Comparison of ENCODE assay signal across 24 cellular contexts in genomic region chr3:114221881-114222264, GRCh38. TPM values are rescaled to one million over a fixed set of nuclear protein-coding genes. Genes with fewer than 3 reads are reported as not detected.
DNase-seq lines count a peak whose midpoint lies in the region; ATAC-seq and TF ChIP-seq lines count a peak whose summit lies in the region.
"Had no signal": no experiment of that assay in that cellular context is flagged by ENCODE, and none has a peak within 500 bp of the region (broad histone marks: within the 10 kb centered on the region; RNA-seq: fewer than 3 reads in every experiment).

No MANE protein-coding gene starts in this region.

- no peak overlapping the region for H3K4me2 ChIP-seq in neuronal stem cell (ENCODE audit: insufficient read depth, low read length, poor library complexity, severe bottlenecking)
- H3K4me2 ChIP-seq: hepatocyte had no signal

- TF ChIP-seq POLR2A in Peyer's patch (IDR thresholded peaks at IDR 0.05): no peak

- H3K27ac Mint-ChIP-seq in activated CD4-positive, alpha-beta T cell treated with anti-CD3 and anti-CD28 coated beads for 36 hours: peak overlapping the region; percentile 95
- H3K27ac Mint-ChIP-seq in activated naive CD8-positive, alpha-beta T cell treated with anti-CD3 and anti-CD28 coated beads, Interleukin-2, amount 50 U/mL, for 24 hours: no peak overlapping the region
- no peak overlapping the region for H3K27ac Mint-ChIP-seq in HFFc6
- H3K27ac Mint-ChIP-seq: brain, H9, nephron had no signal

- peaks cover 13% of the 10 kb centered on the region for H3K9me3 Mint-ChIP-seq in activated CD4-positive, alpha-beta T cell treated with anti-CD3 and anti-CD28 coated beads for 36 hours (ENCODE audit: low read depth)
- H3K9me3 Mint-ChIP-seq in activated naive CD8-positive, alpha-beta T cell treated with anti-CD3 and anti-CD28 coated beads, Interleukin-2, amount 50 U/mL, for 24 hours: peaks cover 25% of the 10 kb centered on the region
- peaks cover 18% of the 10 kb centered on the region for H3K9me3 Mint-ChIP-seq in HFFc6

- H3K23ac ChIP-seq in neuronal stem cell (ENCODE audit: low read depth, low read length, poor library complexity): no peak overlapping the region

- no peak overlapping the region for H2AK5ac ChIP-seq in neuronal stem cell (ENCODE audit: low read depth, low read length)

- H2BK120ac ChIP-seq in neuronal stem cell (ENCODE audit: low read depth, low read length): no peak overlapping the region

- H3K4me1 Mint-ChIP-seq in activated CD4-positive, alpha-beta T cell treated with anti-CD3 and anti-CD28 coated beads for 36 hours: peaks cover 81% of the 10 kb centered on the region
- H3K4me1 Mint-ChIP-seq in activated naive CD8-positive, alpha-beta T cell treated with anti-CD3 and anti-CD28 coated beads, Interleukin-2, amount 50 U/mL, for 24 hours: no peaks in the 10 kb centered on the region
- H3K4me1 Mint-ChIP-seq in HFFc6 (ENCODE audit: low read depth): peaks cover 24% of the 10 kb centered on the region
- H3K4me1 Mint-ChIP-seq: nephron had no signal

- H3K9ac ChIP-seq in neuronal stem cell (ENCODE audit: low read depth, low read length, poor library complexity): no peak overlapping the region

- H2BK12ac ChIP-seq in neuronal stem cell (ENCODE audit: low read length): no peak overlapping the region

- no peak overlapping the region for H2BK5ac ChIP-seq in neuronal stem cell (ENCODE audit: low read length)

- CTCF ChIA-PET in activated CD4-positive, alpha-beta T cell treated with anti-CD3 and anti-CD28 coated beads for 36 hours (lab: Charles Lee): interaction anchor here (0.7 to 1.4 kb wide), 5 partner anchors 8 to 423 kb away, joined by 3 to 7 read pairs (median 3); no protein-coding TSS in a partner anchor

- no peaks in the 10 kb centered on the region for H3K27me3 Mint-ChIP-seq in activated CD4-positive, alpha-beta T cell treated with anti-CD3 and anti-CD28 coated beads for 36 hours
- H3K27me3 Mint-ChIP-seq in activated naive CD8-positive, alpha-beta T cell treated with anti-CD3 and anti-CD28 coated beads, Interleukin-2, amount 50 U/mL, for 24 hours: no peaks in the 10 kb centered on the region
- H3K27me3 Mint-ChIP-seq in HFFc6 (ENCODE audit: insufficient read depth): peaks cover 16% of the 10 kb centered on the region
- H3K27me3 Mint-ChIP-seq: brain had no signal

- no peaks in the 10 kb centered on the region for H3K27me3 ChIP-seq in Peyer's patch
- H3K27me3 ChIP-seq in neuronal stem cell (ENCODE audit: control insufficient read depth in 3 of 3, insufficient read depth in 3 of 3, low read depth in 1 of 3, low read length in 3 of 3): no peaks in the 10 kb centered on the region
- H3K27me3 ChIP-seq: foreskin keratinocyte, hepatocyte, upper lobe of right lung had no signal

- DNase-seq in activated CD4-positive, alpha-beta T cell treated with anti-CD3 and anti-CD28 coated beads for 36 hours: no peak
- DNase-seq in activated CD4-positive, alpha-beta T cell treated with anti-CD3 and anti-CD28 coated beads, Interleukin-2, amount 50 U/mL, for 4 hours: no peak
- DNase-seq in Peyer's patch: no peak
- DNase-seq in activated naive CD8-positive, alpha-beta T cell treated with anti-CD3 and anti-CD28 coated beads, Interleukin-2, amount 50 U/mL, for 24 hours: no peak
- no peak for DNase-seq in neuronal stem cell (ENCODE audit: low spot score)
- no peak for DNase-seq in HFFc6
- no peak for DNase-seq in NCI-H1105 treated with DMSO at 0.1 percent for 48 hours (lab: John Stamatoyannopoulos, UW)
- no peak for DNase-seq in dermis blood vessel endothelial cell
- DNase-seq: 8988T, DMS153, foreskin keratinocyte, GDM1, H9, kidney, NCI-H1417 treated with DMSO at 0.1 percent for 48 hours, NCI-H526 treated with DMSO at 0.1 percent for 48 hours, SHP77, upper lobe of right lung had no signal

- TF ChIP-seq CTCF in Peyer's patch (IDR thresholded peaks at IDR 0.05): no peak
- TF ChIP-seq CTCF in HFFc6 (IDR thresholded peaks at IDR 0.05): no peak

- H3K27ac ChIP-seq in Peyer's patch: peak overlapping the region; percentile 46 to 77 (median 57)
- H3K27ac ChIP-seq in neuronal stem cell (replicated peaks; ENCODE audit: low read length): no peak overlapping the region
- H3K27ac ChIP-seq: coronary artery, foreskin keratinocyte, hepatocyte had no signal

- H3K4me3 ChIP-seq in Peyer's patch (no peak overlapping the region), neuronal stem cell (ENCODE audit: low read length in 2 of 2) (no peak overlapping the region)
- H3K4me3 ChIP-seq: coronary artery, hepatocyte, upper lobe of right lung had no signal

- POLR2A ChIA-PET in activated CD4-positive, alpha-beta T cell treated with anti-CD3 and anti-CD28 coated beads for 36 hours (lab: Charles Lee): interaction anchor here (1.3 kb wide), 1 partner anchor 9 kb away, joined by 8 read pairs; no protein-coding TSS in a partner anchor

- H3K36me3 Mint-ChIP-seq in activated CD4-positive, alpha-beta T cell treated with anti-CD3 and anti-CD28 coated beads for 36 hours (ENCODE audit: low read depth): peaks cover 45% of the 10 kb centered on the region
- peaks cover 58% of the 10 kb centered on the region for H3K36me3 Mint-ChIP-seq in activated naive CD8-positive, alpha-beta T cell treated with anti-CD3 and anti-CD28 coated beads, Interleukin-2, amount 50 U/mL, for 24 hours (ENCODE audit: low read depth)
- peaks cover 9% of the 10 kb centered on the region; the same call in 1 of the 2 replicates for H3K36me3 Mint-ChIP-seq in HFFc6 (ENCODE audit: low read depth)
- H3K36me3 Mint-ChIP-seq: brain had no signal

- no peak overlapping the region for H3K14ac ChIP-seq in neuronal stem cell (ENCODE audit: low read length)

- H3K9me3 ChIP-seq in Peyer's patch: peaks cover 0 to 11% (median 5%) of the 10 kb centered on the region in 4 donors
- H3K9me3 ChIP-seq in neuronal stem cell (replicated peaks in 1 of 2; ENCODE audit: control insufficient read depth in 2 of 2, insufficient read depth in 1 of 2, low read depth in 1 of 2, low read length in 2 of 2): peaks cover 8 to 9% of the 10 kb centered on the region in 2 donors
- H3K9me3 ChIP-seq: upper lobe of right lung had no signal

- no peak overlapping the region for H3K4ac ChIP-seq in neuronal stem cell (ENCODE audit: low read length)

- H3K4me1 ChIP-seq in Peyer's patch (no peaks in the 10 kb centered on the region), neuronal stem cell (ENCODE audit: control insufficient read depth in 2 of 2, insufficient read depth in 1 of 2, low read depth in 1 of 2, low read length in 2 of 2) (peaks cover 2 to 4% of the 10 kb centered on the region in 2 donors)
- H3K4me1 ChIP-seq: foreskin keratinocyte, upper lobe of right lung had no signal

- no peak overlapping the region for H4K8ac ChIP-seq in neuronal stem cell (ENCODE audit: low read depth, low read length)

- peak; percentile 17 for ATAC-seq in activated CD4-positive, alpha-beta T cell treated with anti-CD3 and anti-CD28 coated beads for 36 hours
- ATAC-seq in activated naive CD8-positive, alpha-beta T cell treated with anti-CD3 and anti-CD28 coated beads, Interleukin-2, amount 50 U/mL, for 24 hours: peak; percentile 0
- ATAC-seq: foreskin keratinocyte, upper lobe of right lung had no signal

- no peaks in the 10 kb centered on the region for H3K36me3 ChIP-seq in Peyer's patch
- H3K36me3 ChIP-seq in neuronal stem cell (replicated peaks in 1 of 2; ENCODE audit: control insufficient read depth in 2 of 2, insufficient read depth in 2 of 2, low read length in 2 of 2): no peaks in the 10 kb centered on the region
- H3K36me3 ChIP-seq: upper lobe of right lung had no signal

- no peak overlapping the region for H3K4me3 Mint-ChIP-seq in activated CD4-positive, alpha-beta T cell treated with anti-CD3 and anti-CD28 coated beads for 36 hours
- peak overlapping the region; percentile 72 for H3K4me3 Mint-ChIP-seq in activated naive CD8-positive, alpha-beta T cell treated with anti-CD3 and anti-CD28 coated beads, Interleukin-2, amount 50 U/mL, for 24 hours
- H3K4me3 Mint-ChIP-seq in HFFc6: no peak overlapping the region
- H3K4me3 Mint-ChIP-seq: brain, H9, nephron had no signal

- H4K91ac ChIP-seq in neuronal stem cell (ENCODE audit: low read depth, low read length, poor library complexity): peak overlapping the region; percentile 50

- H2BK15ac ChIP-seq in neuronal stem cell (ENCODE audit: low read length): no peak overlapping the region

- no peak overlapping the region for H3K18ac ChIP-seq in neuronal stem cell (ENCODE audit: low read length)

- no peaks in the 10 kb centered on the region for H3K79me1 ChIP-seq in neuronal stem cell (ENCODE audit: low read depth, low read length)

- no peak overlapping the region for H2AFZ ChIP-seq in neuronal stem cell (ENCODE audit: low read length)
- H2AFZ ChIP-seq: hepatocyte had no signal

- no CpG with 5 or more reads among the region's 1 CpG for WGBS in neuronal stem cell (ENCODE audit: extremely low coverage in 2 of 2, insufficient read length in 2 of 2, insufficient replicate concordance in 1 of 2), 2 donors

- intact Hi-C loops in activated CD4-positive, alpha-beta T cell treated with anti-CD3 and anti-CD28 coated beads for 36 hours (cut with DNase I, micrococcal nuclease): loop anchor here in 1 of 2 experiments (2.0 kb wide), 2 partner anchors 21 to 111 kb away; no protein-coding TSS in a partner anchor

RNA-seq across cellular contexts. Expression of gene ZNF80, which starts 15.5 kb away (rescaled TPM):
- under 1 TPM; 0.23 to 0.27 TPM for total RNA-seq in activated CD4-positive, alpha-beta T cell treated with anti-CD3 and anti-CD28 coated beads for 36 hours
- total RNA-seq in Peyer's patch: not detected
- not detected for polyA plus RNA-seq in neuronal stem cell (2013, experiment 1 of 2)
- not detected for polyA plus RNA-seq in neuronal stem cell (2013, experiment 2 of 2)
- not detected for total RNA-seq in HFFc6 (2021; fragmentation: NEBNext Ultra II Directional; extraction: Animal tissue kit (Norgen Biotek cat#: 25700))
- total RNA-seq in dermis blood vessel endothelial cell: not detected in 2 replicates
- total RNA-seq: foreskin keratinocyte, H9, hepatocyte, lung microvascular endothelial cell, upper lobe of right lung had no signal
- polyA plus RNA-seq: BJ, foreskin keratinocyte, hepatocyte had no signal

RNA-seq across cellular contexts. Expression of gene DRD3, which starts 43.0 kb away (rescaled TPM):
- not detected for total RNA-seq in activated CD4-positive, alpha-beta T cell treated with anti-CD3 and anti-CD28 coated beads for 36 hours
- total RNA-seq in Peyer's patch: not detected
- 0.03 TPM for polyA plus RNA-seq in neuronal stem cell (2013, experiment 1 of 2)
- polyA plus RNA-seq in neuronal stem cell (2013, experiment 2 of 2): not detected
- not detected for total RNA-seq in HFFc6 (2021; fragmentation: NEBNext Ultra II Directional; extraction: Animal tissue kit (Norgen Biotek cat#: 25700))
- not detected in 2 replicates for total RNA-seq in dermis blood vessel endothelial cell
- total RNA-seq: foreskin keratinocyte, H9, hepatocyte, kidney, lung microvascular endothelial cell, upper lobe of right lung had no signal
- polyA plus RNA-seq: BJ, foreskin keratinocyte, hepatocyte had no signal
